In genomic region chr16:4924593-4925378, GRCh38 we compare ENCODE assay signal across 9 cellular contexts. TPM values are rescaled to one million over a fixed set of nuclear protein-coding genes. Genes with fewer than 3 reads are reported as not detected.
DNase-seq lines count a peak whose midpoint lies in the region; TF ChIP-seq lines count a peak whose summit lies in the region.
"Had no signal": no experiment of that assay in that cellular context is flagged by ENCODE, and none has a peak within 500 bp of the region (broad histone marks: within the 10 kb centered on the region; RNA-seq: fewer than 3 reads in every experiment).

No MANE protein-coding gene starts in this region.

- DNase-seq in NCI-H2196 (lab: John Stamatoyannopoulos, UW; ENCODE audit: unreplicated experiment) (peak; percentile 54), breast epithelium (ENCODE audit: low spot score in 2 of 2) (peak; percentile 63 to 88), type B pancreatic cell (ENCODE audit: extremely low spot score, unreplicated experiment) (no peak), NK-92 (lab: John Stamatoyannopoulos, UW; ENCODE audit: unreplicated experiment) (no peak), NCI-H446 treated with DMSO at 0.1 percent for 48 hours (lab: John Stamatoyannopoulos, UW) (no peak)
- no peak for DNase-seq in stimulated activated CD4-positive, alpha-beta T cell treated with anti-CD3 and anti-CD28 coated beads, Interleukin-2, amount 100 ng/mL, for 48 hours
- DNase-seq: COR-L47; stimulated activated naive B cell treated with anti-CD40 and anti-IgM and Interleukin-4, amounts not matched to agents 10 μg/mL and 1 μg/mL and 100 μg/mL, for 72 hours had no signal

- peak; percentile 26 to 51 for TF ChIP-seq RAD21 in liver (IDR thresholded peaks at IDR 0.05)

- intact Hi-C loops in breast epithelium (cut with DNase I; ENCODE audit: low total_unique reads), result no loop called here

- no peak for TF ChIP-seq CTCF in breast epithelium (IDR thresholded peaks at IDR 0.05)
- no peak for TF ChIP-seq CTCF in liver (IDR thresholded peaks at IDR 0.05; ENCODE audit: low read depth, low read length, missing input control)
- TF ChIP-seq CTCF in type B pancreatic cell (conservative IDR thresholded peaks at IDR 0.05), result no peak

- no peak for TF ChIP-seq POLR2A in breast epithelium (IDR thresholded peaks at IDR 0.05)

- 34% methylated on average over 13 of the region's 13 CpGs for WGBS in liver

- H3K27ac Mint-ChIP-seq in type B pancreatic cell, result peak overlapping the region; percentile 99
- H3K27ac Mint-ChIP-seq: stimulated activated naive B cell treated with anti-CD40 and anti-IgM and Interleukin-4, amounts not matched to agents 10 μg/mL and 1 μg/mL and 100 μg/mL, for 72 hours had no signal

- H3K36me3 ChIP-seq in breast epithelium (no peaks in the 10 kb centered on the region), liver (ENCODE audit: control insufficient read depth in 4 of 4, insufficient read depth in 3 of 4, low read depth in 1 of 4, low read length in 3 of 4) (peaks cover 0 to 6% (median 1%) of the 10 kb centered on the region in 4 donors)

- H3K36me3 Mint-ChIP-seq in type B pancreatic cell, result peaks cover 8% of the 10 kb centered on the region

- H3K4me3 ChIP-seq in breast epithelium (peak overlapping the region in 1 of 3 donors; percentile 26), liver (ENCODE audit: low read depth in 1 of 3, low read length in 3 of 3) (no peak overlapping the region)

- peaks cover 6% of the 10 kb centered on the region for H3K9me3 Mint-ChIP-seq in type B pancreatic cell

- H3K27ac ChIP-seq in breast epithelium (peak overlapping the region; percentile 75 to 86), liver (ENCODE audit: low read depth in 1 of 2, low read length in 2 of 2) (no peak overlapping the region)

- H3K9me3 ChIP-seq in breast epithelium (peaks cover 0 to 7% of the 10 kb centered on the region in 2 donors), liver (ENCODE audit: control insufficient read depth in 4 of 4, low read length in 3 of 4) (no peaks in the 10 kb centered on the region)

- no peaks in the 10 kb centered on the region for H3K27me3 Mint-ChIP-seq in type B pancreatic cell

- H3K4me1 ChIP-seq in breast epithelium (peaks cover 2 to 14% of the 10 kb centered on the region in 2 donors), liver (ENCODE audit: control insufficient read depth in 4 of 4, insufficient read depth in 4 of 4, low read length in 3 of 4) (peaks cover 4 to 23% (median 17%) of the 10 kb centered on the region in 4 donors)

- no peak overlapping the region for H3K9ac ChIP-seq in liver (ENCODE audit: low read depth in 1 of 2, low read length in 2 of 2)

- H3K27me3 ChIP-seq in breast epithelium (no peaks in the 10 kb centered on the region), liver (ENCODE audit: control insufficient read depth in 4 of 4, insufficient read depth in 4 of 4, low read length in 3 of 4) (no peaks in the 10 kb centered on the region)

- H3K4me1 Mint-ChIP-seq in type B pancreatic cell (ENCODE audit: unreplicated experiment), result peaks cover 22% of the 10 kb centered on the region
- H3K4me1 Mint-ChIP-seq: stimulated activated naive B cell treated with anti-CD40 and anti-IgM and Interleukin-4, amounts not matched to agents 10 μg/mL and 1 μg/mL and 100 μg/mL, for 72 hours had no signal

- H3K4me3 Mint-ChIP-seq in type B pancreatic cell, result peak overlapping the region; percentile 86
- H3K4me3 Mint-ChIP-seq: stimulated activated naive B cell treated with anti-CD40 and anti-IgM and Interleukin-4, amounts not matched to agents 10 μg/mL and 1 μg/mL and 100 μg/mL, for 72 hours had no signal

TF ChIP-seq in liver, 16 proteins besides CTCF, POLR2A, EP300 and RAD21:
- TF ChIP-seq RXRA (IDR thresholded peaks at IDR 0.05), result peak; percentile 54 to 65
- TF ChIP-seq JUND (IDR thresholded peaks at IDR 0.05), result peak in 1 of 2 donors; percentile 18
- no peak for TF ChIP-seq FOXA1 (IDR thresholded peaks at IDR 0.05)
- TF ChIP-seq SP1 (IDR thresholded peaks at IDR 0.05), result peak; percentile 61
- no peak for TF ChIP-seq TAF1 (conservative IDR thresholded peaks at IDR 0.05)
- peak; percentile 59 to 61 for TF ChIP-seq HNF4A (conservative IDR thresholded peaks at IDR 0.05)
TF ChIP-seq in liver: peak in this region for 4.

RNA-seq across cellular contexts. Expression of gene PPL, which starts 12.2 kb away (rescaled TPM):
- total RNA-seq in breast epithelium (100 to 1,000 TPM in 1 of 3 donors, 10 to 100 TPM in 2; 53.1 to 169 (median 97.5) TPM), liver (10 to 100 TPM in 1 of 2 donors, 1 to 10 TPM in 1; 2.1 to 26.0 TPM), type B pancreatic cell (ENCODE audit: low replicate concordance) (142 and 428 TPM in 2 replicates)
- polyA plus RNA-seq in liver, result 1 to 10 TPM; 5.4 to 6.8 TPM

RNA-seq across cellular contexts. Expression of gene SEC14L5, which starts 33.3 kb away (rescaled TPM):
- 1 to 10 TPM in 1 of 3 donors, under 1 TPM in 2; 0.33 to 1.3 (median 0.59) TPM for total RNA-seq in breast epithelium
- under 1 TPM; 0.17 to 0.65 TPM for total RNA-seq in liver
- polyA plus RNA-seq in liver, result under 1 TPM; 0.03 to 0.07 TPM
- total RNA-seq in type B pancreatic cell (ENCODE audit: low replicate concordance), result 0.71 and 0.92 TPM in 2 replicates

Comparison
In these comparisons a context has a peak if more than half of its experiments do, and no peak if none do; other contexts are left out.
1. DNase-seq: peak in NCI-H2196 (single experiment) and breast epithelium (2 of 2); none in type B pancreatic cell (single experiment), NK-92 (single experiment), NCI-H446 treated with DMSO at 0.1 percent for 48 hours (single experiment) and stimulated activated CD4-positive, alpha-beta T cell treated with anti-CD3 and anti-CD28 coated beads, Interleukin-2, amount 100 ng/mL, for 48 hours (0 of 2).
2. H3K27ac ChIP-seq: peak in breast epithelium (2 of 2); none in liver (0 of 2).